1 cellular context compared by ENCODE assay signal in genomic region chr14:87995500-87996275, GRCh38.
TF ChIP-seq lines count a peak whose summit lies in the region.

No MANE protein-coding gene starts in this region.

TF ChIP-seq in GM12878, 131 proteins besides CTCF, POLR2A, EP300 and RAD21:
- TF ChIP-seq TCF12 (IDR thresholded peaks at IDR 0.05; ENCODE audit: low read depth, low read length) (0 out of 2 replicates have a peak, but pooled peaks have one; percentile 23), BCL11A (IDR thresholded peaks at IDR 0.05; ENCODE audit: low read depth, low read length) (no peak), MEF2B (IDR thresholded peaks at IDR 0.05; ENCODE audit: partially characterized antibody, poor library complexity, severe bottlenecking) (peak; percentile 8), IRF5 (IDR thresholded peaks at IDR 0.05; ENCODE audit: borderline replicate concordance) (no peak), ZNF592 (IDR thresholded peaks at IDR 0.05) (peak; percentile 37; the same call in 1 of the 2 replicates)
